ENCODE assay signal across 1 cellular context in genomic region chr1:240786880-240787279, GRCh38.
TF ChIP-seq lines count a peak whose summit lies in the region.

No MANE protein-coding gene starts in this region.

TF ChIP-seq in HEK293, 187 proteins besides CTCF, POLR2A, EP300 and RAD21 (continued from another document and continues in another):
- TF ChIP-seq PRDM10 (tag by site-specific recombination; IDR thresholded peaks at IDR 0.05) (no peak), ZNF266 (tag by site-specific recombination; IDR thresholded peaks at IDR 0.05; ENCODE audit: low read depth) (no peak), WT1 (tag by site-specific recombination; IDR thresholded peaks at IDR 0.05) (no peak), OVOL3 (tag by site-specific recombination; IDR thresholded peaks at IDR 0.05) (no peak), ZNF626 (tag by site-specific recombination; IDR thresholded peaks at IDR 0.05) (no peak), GLIS2 (tag by site-specific recombination; IDR thresholded peaks at IDR 0.05) (no peak), ZNF24 (tag by site-specific recombination; IDR thresholded peaks at IDR 0.05) (peak; percentile 44; the same call in 1 of the 2 replicates), ZNF704 (tag by site-specific recombination; IDR thresholded peaks at IDR 0.05) (no peak), ZNF292 (tag by site-specific recombination; IDR thresholded peaks at IDR 0.05; ENCODE audit: borderline replicate concordance, low read depth) (no peak), ZNF777 (tag by site-specific recombination; IDR thresholded peaks at IDR 0.05; ENCODE audit: borderline replicate concordance) (no peak), ZBTB20 (tag by site-specific recombination; IDR thresholded peaks at IDR 0.05) (no peak), ZNF155 (tag by site-specific recombination; IDR thresholded peaks at IDR 0.05) (no peak), SP7 (tag by site-specific recombination; IDR thresholded peaks at IDR 0.05) (no peak), ZNF529 (tag by site-specific recombination; IDR thresholded peaks at IDR 0.05; ENCODE audit: insufficient replicate concordance) (no peak), ZNF280C (tag by site-specific recombination; IDR thresholded peaks at IDR 0.05) (no peak), SETDB1 (IDR thresholded peaks at IDR 0.05; ENCODE audit: insufficient read length, low read length) (no peak), KLF10 (tag by site-specific recombination; IDR thresholded peaks at IDR 0.05) (no peak), ZNF629 (tag by site-specific recombination; IDR thresholded peaks at IDR 0.05) (0 out of 2 replicates have a peak, but pooled peaks have one; percentile 27), ZNF239 (tag by site-specific recombination; IDR thresholded peaks at IDR 0.05) (no peak), ZNF660 (tag by site-specific recombination; IDR thresholded peaks at IDR 0.05) (no peak), ZNF501 (tag by site-specific recombination; IDR thresholded peaks at IDR 0.05) (no peak), REPIN1 (tag by site-specific recombination; IDR thresholded peaks at IDR 0.05; ENCODE audit: low read depth) (no peak), ZBTB10 (tag by site-specific recombination; IDR thresholded peaks at IDR 0.05) (no peak), ZNF140 (tag by site-specific recombination; IDR thresholded peaks at IDR 0.05) (no peak), ZFP37 (tag by site-specific recombination; IDR thresholded peaks at IDR 0.05) (no peak), SALL2 (tag by site-specific recombination; IDR thresholded peaks at IDR 0.05; ENCODE audit: borderline replicate concordance) (no peak), ZBTB48 (tag by site-specific recombination; IDR thresholded peaks at IDR 0.05) (no peak), ZNF311 (tag by site-specific recombination; IDR thresholded peaks at IDR 0.05; ENCODE audit: borderline replicate concordance) (no peak), IKZF3 (tag by site-specific recombination; IDR thresholded peaks at IDR 0.05) (no peak), ZNF521 (tag by site-specific recombination; IDR thresholded peaks at IDR 0.05) (no peak), MYNN (tag by site-specific recombination; IDR thresholded peaks at IDR 0.05; ENCODE audit: borderline replicate concordance) (no peak), GLIS1 (tag by site-specific recombination; IDR thresholded peaks at IDR 0.05) (peak; percentile 94), HOXA7 (CRISPR knock-in tag; IDR thresholded peaks at IDR 0.05; ENCODE audit: borderline replicate concordance) (no peak), PRDM6 (tag by site-specific recombination; IDR thresholded peaks at IDR 0.05) (peak; percentile 87), ZNF585B (tag by site-specific recombination; IDR thresholded peaks at IDR 0.05) (no peak), KLF16 (tag by site-specific recombination; IDR thresholded peaks at IDR 0.05) (no peak), GLI4 (tag by site-specific recombination; IDR thresholded peaks at IDR 0.05) (no peak), ZSCAN16 (tag by site-specific recombination; IDR thresholded peaks at IDR 0.05) (no peak), ZNF146 (tag by site-specific recombination; IDR thresholded peaks at IDR 0.05) (no peak), ZNF175 (tag by site-specific recombination; IDR thresholded peaks at IDR 0.05) (no peak), ZNF23 (tag by site-specific recombination; IDR thresholded peaks at IDR 0.05; ENCODE audit: borderline replicate concordance) (no peak), ZNF211 (tag by site-specific recombination; IDR thresholded peaks at IDR 0.05; ENCODE audit: low read depth) (no peak), BCL11B (tag by site-specific recombination; IDR thresholded peaks at IDR 0.05; ENCODE audit: low read depth) (no peak), ZXDB (tag by site-specific recombination; IDR thresholded peaks at IDR 0.05) (peak; percentile 52; the same call in 1 of the 2 replicates)
- TF ChIP-seq, protein P1, sequence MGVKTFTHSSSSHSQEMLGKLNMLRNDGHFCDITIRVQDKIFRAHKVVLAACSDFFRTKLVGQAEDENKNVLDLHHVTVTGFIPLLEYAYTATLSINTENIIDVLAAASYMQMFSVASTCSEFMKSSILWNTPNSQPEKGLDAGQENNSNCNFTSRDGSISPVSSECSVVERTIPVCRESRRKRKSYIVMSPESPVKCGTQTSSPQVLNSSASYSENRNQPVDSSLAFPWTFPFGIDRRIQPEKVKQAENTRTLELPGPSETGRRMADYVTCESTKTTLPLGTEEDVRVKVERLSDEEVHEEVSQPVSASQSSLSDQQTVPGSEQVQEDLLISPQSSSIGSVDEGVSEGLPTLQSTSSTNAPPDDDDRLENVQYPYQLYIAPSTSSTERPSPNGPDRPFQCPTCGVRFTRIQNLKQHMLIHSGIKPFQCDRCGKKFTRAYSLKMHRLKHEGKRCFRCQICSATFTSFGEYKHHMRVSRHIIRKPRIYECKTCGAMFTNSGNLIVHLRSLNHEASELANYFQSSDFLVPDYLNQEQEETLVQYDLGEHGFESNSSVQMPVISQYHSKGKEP (tag by site-specific recombination; IDR thresholded peaks at IDR 0.05) = no peak
- TF ChIP-seq, protein P2, sequence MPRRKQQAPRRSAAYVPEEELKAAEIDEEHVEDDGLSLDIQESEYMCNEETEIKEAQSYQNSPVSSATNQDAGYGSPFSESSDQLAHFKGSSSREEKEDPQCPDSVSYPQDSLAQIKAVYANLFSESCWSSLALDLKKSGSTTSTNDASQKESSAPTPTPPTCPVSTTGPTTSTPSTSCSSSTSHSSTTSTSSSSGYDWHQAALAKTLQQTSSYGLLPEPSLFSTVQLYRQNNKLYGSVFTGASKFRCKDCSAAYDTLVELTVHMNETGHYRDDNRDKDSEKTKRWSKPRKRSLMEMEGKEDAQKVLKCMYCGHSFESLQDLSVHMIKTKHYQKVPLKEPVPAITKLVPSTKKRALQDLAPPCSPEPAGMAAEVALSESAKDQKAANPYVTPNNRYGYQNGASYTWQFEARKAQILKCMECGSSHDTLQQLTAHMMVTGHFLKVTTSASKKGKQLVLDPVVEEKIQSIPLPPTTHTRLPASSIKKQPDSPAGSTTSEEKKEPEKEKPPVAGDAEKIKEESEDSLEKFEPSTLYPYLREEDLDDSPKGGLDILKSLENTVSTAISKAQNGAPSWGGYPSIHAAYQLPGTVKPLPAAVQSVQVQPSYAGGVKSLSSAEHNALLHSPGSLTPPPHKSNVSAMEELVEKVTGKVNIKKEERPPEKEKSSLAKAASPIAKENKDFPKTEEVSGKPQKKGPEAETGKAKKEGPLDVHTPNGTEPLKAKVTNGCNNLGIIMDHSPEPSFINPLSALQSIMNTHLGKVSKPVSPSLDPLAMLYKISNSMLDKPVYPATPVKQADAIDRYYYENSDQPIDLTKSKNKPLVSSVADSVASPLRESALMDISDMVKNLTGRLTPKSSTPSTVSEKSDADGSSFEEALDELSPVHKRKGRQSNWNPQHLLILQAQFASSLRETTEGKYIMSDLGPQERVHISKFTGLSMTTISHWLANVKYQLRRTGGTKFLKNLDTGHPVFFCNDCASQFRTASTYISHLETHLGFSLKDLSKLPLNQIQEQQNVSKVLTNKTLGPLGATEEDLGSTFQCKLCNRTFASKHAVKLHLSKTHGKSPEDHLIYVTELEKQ (tag by site-specific recombination; IDR thresholded peaks at IDR 0.05; ENCODE audit: borderline replicate concordance) = peak; percentile 55; the same call in 1 of the 2 replicates
- TF ChIP-seq, protein P3, sequence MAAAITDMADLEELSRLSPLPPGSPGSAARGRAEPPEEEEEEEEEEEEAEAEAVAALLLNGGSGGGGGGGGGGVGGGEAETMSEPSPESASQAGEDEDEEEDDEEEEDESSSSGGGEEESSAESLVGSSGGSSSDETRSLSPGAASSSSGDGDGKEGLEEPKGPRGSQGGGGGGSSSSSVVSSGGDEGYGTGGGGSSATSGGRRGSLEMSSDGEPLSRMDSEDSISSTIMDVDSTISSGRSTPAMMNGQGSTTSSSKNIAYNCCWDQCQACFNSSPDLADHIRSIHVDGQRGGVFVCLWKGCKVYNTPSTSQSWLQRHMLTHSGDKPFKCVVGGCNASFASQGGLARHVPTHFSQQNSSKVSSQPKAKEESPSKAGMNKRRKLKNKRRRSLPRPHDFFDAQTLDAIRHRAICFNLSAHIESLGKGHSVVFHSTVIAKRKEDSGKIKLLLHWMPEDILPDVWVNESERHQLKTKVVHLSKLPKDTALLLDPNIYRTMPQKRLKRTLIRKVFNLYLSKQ (tag by site-specific recombination; IDR thresholded peaks at IDR 0.05; ENCODE audit: borderline replicate concordance) = no peak
